ENCODE assay signal across 1 cellular context in genomic region chr14:92886337-92886736, GRCh38.
TF ChIP-seq lines count a peak whose summit lies in the region.

No MANE protein-coding gene starts in this region.

TF ChIP-seq in GM23338, 12 proteins besides CTCF, POLR2A, EP300 and RAD21 (continued from another document):
- no peak for TF ChIP-seq ZNF462 (CRISPR knock-in tag; IDR thresholded peaks at IDR 0.05)
- TF ChIP-seq CREB1 (CRISPR knock-in tag; IDR thresholded peaks at IDR 0.05; ENCODE audit: low read depth): no peak
- TF ChIP-seq POLR2AphosphoS5 (IDR thresholded peaks at IDR 0.05; ENCODE audit: low read depth): no peak
- no peak for TF ChIP-seq ZNF114 (CRISPR knock-in tag; IDR thresholded peaks at IDR 0.05)
- TF ChIP-seq EZH2phosphoT487 (IDR thresholded peaks at IDR 0.05; ENCODE audit: unreplicated experiment): no peak
- TF ChIP-seq ZNF331 (CRISPR knock-in tag; IDR thresholded peaks at IDR 0.05; ENCODE audit: low read depth): no peak
- TF ChIP-seq NANOG (IDR thresholded peaks at IDR 0.05; ENCODE audit: borderline replicate concordance): no peak
- no peak for TF ChIP-seq STAT1 (IDR thresholded peaks at IDR 0.05; ENCODE audit: unreplicated experiment)
- TF ChIP-seq REST (IDR thresholded peaks at IDR 0.05; ENCODE audit: unreplicated experiment): no peak
